12 cellular contexts compared by ENCODE assay signal in genomic region chr13:27617801-27618411, GRCh38. TPM values are rescaled to one million over a fixed set of nuclear protein-coding genes. Genes with fewer than 3 reads are reported as not detected.
A peak's percentile ranks its signal among the peaks of the same experiment; 100 is the strongest.
DNase-seq lines count a peak whose midpoint lies in the region; ATAC-seq and TF ChIP-seq lines count a peak whose summit lies in the region.
"Had no signal": no experiment of that assay in that cellular context is flagged by ENCODE, and none has a peak within 500 bp of the region (broad histone marks: within the 10 kb centered on the region; RNA-seq: fewer than 3 reads in every experiment).

No MANE protein-coding gene starts in this region.

- H3K4me1 ChIP-seq in left lung (peaks cover 0 to 33% of the 10 kb centered on the region in 2 donors), thoracic aorta (ENCODE audit: control insufficient read depth in 1 of 2, low read depth in 2 of 2) (peaks cover 16 to 26% of the 10 kb centered on the region in 2 donors)

- no peaks in the 10 kb centered on the region for H3K27me3 Mint-ChIP-seq in activated naive CD8-positive, alpha-beta T cell treated with anti-CD3 and anti-CD28 coated beads, Interleukin-2, amount 10 ng/mL, durations not matched to agents 7 days and 5 days
- no peaks in the 10 kb centered on the region for H3K27me3 Mint-ChIP-seq in activated naive CD8-positive, alpha-beta T cell treated with anti-CD3 and anti-CD28 coated beads, Interleukin-2, amount 50 U/mL, for 24 hours
- H3K27me3 Mint-ChIP-seq in activated T-helper 17 cell treated with anti-CD3 and anti-CD28 coated beads, Interleukin-2, amount 50 U/mL, for 72 hours: no peaks in the 10 kb centered on the region

- no peak for ATAC-seq in activated naive CD8-positive, alpha-beta T cell treated with anti-CD3 and anti-CD28 coated beads, Interleukin-2, amount 10 ng/mL, durations not matched to agents 7 days and 5 days (ENCODE audit: low read depth)
- ATAC-seq in activated naive CD8-positive, alpha-beta T cell treated with anti-CD3 and anti-CD28 coated beads, Interleukin-2, amount 50 U/mL, for 24 hours: no peak
- ATAC-seq in activated T-helper 17 cell treated with anti-CD3 and anti-CD28 coated beads, Interleukin-2, amount 50 U/mL, for 72 hours (replicated peaks): no peak
- peak; percentile 17 for ATAC-seq in left lung
- ATAC-seq in thoracic aorta (ENCODE audit: insufficient number of reproducible peaks, low FRiP score, low read depth): no peak
- no peak for ATAC-seq in GM21737 (IDR thresholded peaks at IDR 0.05; ENCODE audit: unreplicated experiment)

- H3K27me3 ChIP-seq in left lung (no peaks in the 10 kb centered on the region), thoracic aorta (replicated peaks; ENCODE audit: insufficient read depth) (no peaks in the 10 kb centered on the region)
- H3K27me3 ChIP-seq: MG63, ovary had no signal

- H3K9me3 ChIP-seq in left lung: no peaks in the 10 kb centered on the region
- no peaks in the 10 kb centered on the region for H3K9me3 ChIP-seq in thoracic aorta
- H3K9me3 ChIP-seq: ovary had no signal

- H3K27ac ChIP-seq in left lung (peak overlapping the region; percentile 93), thoracic aorta (no peak overlapping the region)
- H3K27ac ChIP-seq: ovary had no signal

- H3K4me3 ChIP-seq in left lung (peak overlapping the region in 1 of 2 donors; percentile 94), thoracic aorta (peak overlapping the region; percentile 90)
- H3K4me3 ChIP-seq: MG63, ovary had no signal

- H3K4me1 Mint-ChIP-seq in activated naive CD8-positive, alpha-beta T cell treated with anti-CD3 and anti-CD28 coated beads, Interleukin-2, amount 10 ng/mL, durations not matched to agents 7 days and 5 days: peaks cover 26% of the 10 kb centered on the region
- H3K4me1 Mint-ChIP-seq in activated naive CD8-positive, alpha-beta T cell treated with anti-CD3 and anti-CD28 coated beads, Interleukin-2, amount 50 U/mL, for 24 hours: peaks cover 34% of the 10 kb centered on the region
- peaks cover 32% of the 10 kb centered on the region for H3K4me1 Mint-ChIP-seq in activated T-helper 17 cell treated with anti-CD3 and anti-CD28 coated beads, Interleukin-2, amount 50 U/mL, for 72 hours

- no peaks in the 10 kb centered on the region for H3K36me3 ChIP-seq in left lung
- H3K36me3 ChIP-seq in thoracic aorta: no peaks in the 10 kb centered on the region
- H3K36me3 ChIP-seq: ovary had no signal

- intact Hi-C loops in left lung (cut with DNase I): no loop called here

- peaks cover 7% of the 10 kb centered on the region for H3K9me3 Mint-ChIP-seq in activated naive CD8-positive, alpha-beta T cell treated with anti-CD3 and anti-CD28 coated beads, Interleukin-2, amount 10 ng/mL, durations not matched to agents 7 days and 5 days
- H3K9me3 Mint-ChIP-seq in activated naive CD8-positive, alpha-beta T cell treated with anti-CD3 and anti-CD28 coated beads, Interleukin-2, amount 50 U/mL, for 24 hours: no peaks in the 10 kb centered on the region
- H3K9me3 Mint-ChIP-seq in activated T-helper 17 cell treated with anti-CD3 and anti-CD28 coated beads, Interleukin-2, amount 50 U/mL, for 72 hours: no peaks in the 10 kb centered on the region

- H3K4me3 Mint-ChIP-seq in activated naive CD8-positive, alpha-beta T cell treated with anti-CD3 and anti-CD28 coated beads, Interleukin-2, amount 10 ng/mL, durations not matched to agents 7 days and 5 days: peak overlapping the region; percentile 4
- no peak overlapping the region for H3K4me3 Mint-ChIP-seq in activated naive CD8-positive, alpha-beta T cell treated with anti-CD3 and anti-CD28 coated beads, Interleukin-2, amount 50 U/mL, for 24 hours
- no peak overlapping the region for H3K4me3 Mint-ChIP-seq in activated T-helper 17 cell treated with anti-CD3 and anti-CD28 coated beads, Interleukin-2, amount 50 U/mL, for 72 hours

- no peak overlapping the region for H3K27ac Mint-ChIP-seq in activated naive CD8-positive, alpha-beta T cell treated with anti-CD3 and anti-CD28 coated beads, Interleukin-2, amount 10 ng/mL, durations not matched to agents 7 days and 5 days
- H3K27ac Mint-ChIP-seq in activated naive CD8-positive, alpha-beta T cell treated with anti-CD3 and anti-CD28 coated beads, Interleukin-2, amount 50 U/mL, for 24 hours: no peak overlapping the region
- peak overlapping the region; percentile 6 for H3K27ac Mint-ChIP-seq in activated T-helper 17 cell treated with anti-CD3 and anti-CD28 coated beads, Interleukin-2, amount 50 U/mL, for 72 hours

- POLR2A ChIA-PET in activated naive CD8-positive, alpha-beta T cell treated with anti-CD3 and anti-CD28 coated beads, Interleukin-2, amount 10 ng/mL, durations not matched to agents 7 days and 5 days (lab: Charles Lee): no interaction called here

- H3K36me3 Mint-ChIP-seq in activated naive CD8-positive, alpha-beta T cell treated with anti-CD3 and anti-CD28 coated beads, Interleukin-2, amount 10 ng/mL, durations not matched to agents 7 days and 5 days: peaks cover 19% of the 10 kb centered on the region
- peaks cover 8% of the 10 kb centered on the region for H3K36me3 Mint-ChIP-seq in activated naive CD8-positive, alpha-beta T cell treated with anti-CD3 and anti-CD28 coated beads, Interleukin-2, amount 50 U/mL, for 24 hours (ENCODE audit: low read depth)
- peaks cover 17% of the 10 kb centered on the region for H3K36me3 Mint-ChIP-seq in activated T-helper 17 cell treated with anti-CD3 and anti-CD28 coated beads, Interleukin-2, amount 50 U/mL, for 72 hours (ENCODE audit: low read depth)

- DNase-seq in activated naive CD8-positive, alpha-beta T cell treated with anti-CD3 and anti-CD28 coated beads, Interleukin-2, amount 10 ng/mL, durations not matched to agents 7 days and 5 days: no peak
- DNase-seq in activated naive CD8-positive, alpha-beta T cell treated with anti-CD3 and anti-CD28 coated beads, Interleukin-2, amount 50 U/mL, for 24 hours: no peak
- DNase-seq in left lung (no peak), thoracic aorta (ENCODE audit: low spot score) (no peak), COLO829 (ENCODE audit: low spot score) (no peak)
- no peak for DNase-seq in effector CD8-positive, alpha-beta T cell (lab: John Stamatoyannopoulos, UW)
- DNase-seq: activated CD4-positive, alpha-beta T cell treated with anti-CD3 and anti-CD28 coated beads for 1 hour; MG63; NCI-H2107; ovary had no signal

- TF ChIP-seq CTCF in left lung (IDR thresholded peaks at IDR 0.05) (no peak), thoracic aorta (IDR thresholded peaks at IDR 0.05) (no peak)

RNA-seq across cellular contexts. Expression of gene LNX2, which starts 2.4 kb away (rescaled TPM):
- total RNA-seq in activated naive CD8-positive, alpha-beta T cell treated with anti-CD3 and anti-CD28 coated beads, Interleukin-2, amount 10 ng/mL, durations not matched to agents 7 days and 5 days: 1 to 10 TPM; 8.0 to 8.3 TPM
- total RNA-seq in activated T-helper 17 cell treated with anti-CD3 and anti-CD28 coated beads, Interleukin-2, amount 50 U/mL, for 72 hours: 1 to 10 TPM; 4.1 TPM
- total RNA-seq in left lung: 10 to 100 TPM; 24.8 to 25.9 TPM
- total RNA-seq in thoracic aorta: 1 to 10 TPM; 7.1 to 7.6 TPM

RNA-seq across cellular contexts. Expression of gene POLR1D, which starts 3.8 kb away (rescaled TPM):
- 100 to 1,000 TPM; 139 to 140 TPM for total RNA-seq in activated naive CD8-positive, alpha-beta T cell treated with anti-CD3 and anti-CD28 coated beads, Interleukin-2, amount 10 ng/mL, durations not matched to agents 7 days and 5 days
- total RNA-seq in activated T-helper 17 cell treated with anti-CD3 and anti-CD28 coated beads, Interleukin-2, amount 50 U/mL, for 72 hours: 100 to 1,000 TPM; 128 to 138 TPM
- total RNA-seq in left lung (100 to 1,000 TPM; 100 to 121 TPM), thoracic aorta (10 to 100 TPM; 89.0 to 95.7 TPM)

Comparison
In these comparisons a context has a peak if more than half of its experiments do, and no peak if none do; other contexts are left out.
1. H3K27ac ChIP-seq: peak in left lung (2 of 2); none in thoracic aorta (0 of 2).